Comparison of ENCODE assay signal across 7 cellular contexts in the genomic region with DNA sequence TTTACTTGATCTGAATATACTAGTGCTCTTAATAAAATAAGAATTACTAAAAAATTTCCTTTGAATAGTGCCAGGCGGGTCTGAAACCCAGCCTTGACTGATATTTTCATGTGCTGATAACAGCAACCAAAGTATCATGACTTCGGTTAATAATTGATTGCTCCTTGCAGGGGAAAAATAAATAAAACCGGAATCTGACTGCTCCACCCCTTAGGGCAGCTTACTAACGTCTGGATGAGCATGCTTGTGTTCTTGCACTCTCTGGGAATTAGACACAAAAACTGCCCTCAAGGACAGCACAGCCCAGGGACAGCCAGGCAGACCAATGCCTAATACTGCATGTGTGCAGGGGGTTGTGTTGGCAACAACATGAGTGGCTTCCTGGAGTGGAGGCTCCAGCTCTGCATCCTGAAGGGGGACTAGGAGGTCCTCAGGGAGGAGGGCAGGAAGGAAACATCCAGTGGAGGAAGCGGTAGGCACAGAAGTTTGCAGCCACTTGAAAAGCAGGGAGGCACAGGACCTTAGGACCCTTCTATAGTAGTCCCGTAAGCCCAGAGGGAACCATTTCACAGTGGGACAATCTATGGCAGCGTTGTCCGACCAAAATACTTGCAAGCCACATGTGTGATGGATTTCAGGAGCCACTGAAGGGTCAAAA.
DNase-seq lines count a peak whose midpoint lies in the region; ATAC-seq, FAIRE-seq and TF ChIP-seq lines count a peak whose summit lies in the region.
"Not testable (repeated sequence)": the region's sequence is repeated elsewhere in the genome, so short reads cannot be mapped to it uniquely, and the experiment has no call there.

No MANE protein-coding gene starts in this region.

- H3K9me3 ChIP-seq in Caco-2; colonic mucosa; hepatocyte (ENCODE audit: low read depth); HepG2 (ENCODE audit: low read length); gastrocnemius medialis: not testable (repeated sequence)

- not testable (repeated sequence) for TF ChIP-seq CTCF in Caco-2 (IDR thresholded peaks at IDR 0.05; ENCODE audit: insufficient read depth in 1 of 2, low read depth in 1 of 2, low read length in 1 of 2, severe bottlenecking in 1 of 2, unreplicated experiment in 1 of 2); colonic mucosa (IDR thresholded peaks at IDR 0.05); hepatocyte (IDR thresholded peaks at IDR 0.05; ENCODE audit: poor library complexity); HepG2 (CRISPR knock-in tag; IDR thresholded peaks at IDR 0.05); neural crest cell (conservative IDR thresholded peaks at IDR 0.05); gastrocnemius medialis (IDR thresholded peaks at IDR 0.05 in 4 of 5, conservative IDR thresholded peaks at IDR 0.05 in 1 of 5)

- H3K79me2 ChIP-seq in hepatocyte; HepG2 (ENCODE audit: insufficient read depth, low read length): not testable (repeated sequence)

- WGBS in hepatocyte (ENCODE audit: low lambda C conversion rate, missing lambda C conversion rate): 54% methylated on average over 8 of the region's 8 CpGs
- WGBS in HepG2 (ENCODE audit: low lambda C conversion rate): 0% methylated on average over 7 of the region's 8 CpGs

- H3K27ac Mint-ChIP-seq in Caco-2 (ENCODE audit: unreplicated experiment): not testable (repeated sequence)
- H3K27ac Mint-ChIP-seq in neural crest cell (ENCODE audit: unreplicated experiment): peak overlapping the region; percentile 12

- in situ Hi-C loops in HepG2 (cut with HindIII; ENCODE audit: extremely low pct_ligation_motif_present, low pct_unique_long_range_greater_than_20kb); gastrocnemius medialis (cut with MboI; ENCODE audit: low sequenced_read_pairs in 4 of 4): not testable (repeated sequence)

- H3K27me3 ChIP-seq in Caco-2 (replicated peaks; ENCODE audit: control insufficient read depth, insufficient read depth, low read length); colonic mucosa; hepatocyte; HepG2 (ENCODE audit: control insufficient read depth in 1 of 2, insufficient read depth in 2 of 2, low read length in 2 of 2); gastrocnemius medialis: not testable (repeated sequence)

- H3K27ac ChIP-seq in colonic mucosa (peak overlapping the region; percentile 85), hepatocyte (peak overlapping the region; percentile 89), HepG2 (ENCODE audit: extremely low read length, insufficient read depth, low read length) (peak overlapping the region; percentile 91), gastrocnemius medialis (peak overlapping the region in 3 of 4 donors; percentile 25 to 71 (median 65))

- H3K36me3 ChIP-seq in Caco-2 (ENCODE audit: control insufficient read depth, insufficient read depth, low read length); colonic mucosa; hepatocyte (replicated peaks; ENCODE audit: insufficient read depth, low read depth); HepG2 (replicated peaks in 1 of 2; ENCODE audit: control insufficient read depth in 1 of 2, insufficient read depth in 2 of 2, low read length in 2 of 2); gastrocnemius medialis: not testable (repeated sequence)

- not testable (repeated sequence) for H3K27me3 Mint-ChIP-seq in Caco-2 (ENCODE audit: insufficient read depth, unreplicated experiment); neural crest cell (ENCODE audit: low read depth)

- peak in 1 of 2 experiments; percentile 46 for DNase-seq in Caco-2
- peak; percentile 36 for DNase-seq in NCI-H69 (lab: John Stamatoyannopoulos, UW)
- not testable (repeated sequence) for DNase-seq in colonic mucosa; hepatocyte (ENCODE audit: low spot score); neural crest cell (ENCODE audit: low read depth, low spot score); gastrocnemius medialis
- peak; percentile 46 for DNase-seq in HepG2 (ENCODE audit: low spot score)

- H3K4me3 ChIP-seq in Caco-2 (ENCODE audit: low read depth, low read length); colonic mucosa; hepatocyte; gastrocnemius medialis: not testable (repeated sequence)
- H3K4me3 ChIP-seq in HepG2 (replicated peaks in 1 of 3; ENCODE audit: insufficient read depth in 1 of 3, low read depth in 2 of 3, low read length in 3 of 3): peak overlapping the region in 1 of 3 experiments; percentile 25; a peak in 1 of 6 replicates

- intact Hi-C loops in Caco-2 (cut with micrococcal nuclease; ENCODE audit: unreplicated experiment); colonic mucosa (cut with DNase I); gastrocnemius medialis (cut with DNase I; ENCODE audit: low total_unique reads): not testable (repeated sequence)
- intact Hi-C loops in HepG2 (cut with micrococcal nuclease; ENCODE audit: unreplicated experiment): loop anchor here (10.0 kb wide), 2 partner anchors 59 to 211 kb away; no protein-coding TSS in a partner anchor

- not testable (repeated sequence) for H3K4me2 ChIP-seq in hepatocyte
- H3K4me2 ChIP-seq in HepG2 (ENCODE audit: low read depth, low read length): peak overlapping the region; percentile 62

- TF ChIP-seq EP300 in HepG2 (IDR thresholded peaks at IDR 0.05; ENCODE audit: low read depth in 2 of 2, low read length in 2 of 2); HepG2 (CRISPR knock-in tag; IDR thresholded peaks at IDR 0.05; ENCODE audit: borderline replicate concordance): not testable (repeated sequence)

- not testable (repeated sequence) for H3K4me3 Mint-ChIP-seq in Caco-2 (ENCODE audit: unreplicated experiment); neural crest cell

- H4K20me1 ChIP-seq in hepatocyte (ENCODE audit: insufficient read depth, poor library complexity, severe bottlenecking); HepG2 (ENCODE audit: insufficient read depth, low read length): not testable (repeated sequence)

- not testable (repeated sequence) for H2AFZ ChIP-seq in hepatocyte; HepG2 (ENCODE audit: low read length)

- H3K9ac ChIP-seq in colonic mucosa (ENCODE audit: low read depth in 2 of 2, low read length in 2 of 2): peak overlapping the region in 1 of 2 donors; percentile 40
- H3K9ac ChIP-seq in HepG2 (ENCODE audit: insufficient read depth, low read depth, low read length): peak overlapping the region; percentile 75

- not testable (repeated sequence) for H3K4me1 ChIP-seq in Caco-2; colonic mucosa; hepatocyte (ENCODE audit: insufficient read depth); gastrocnemius medialis
- H3K4me1 ChIP-seq in HepG2 (ENCODE audit: insufficient read depth, low read length): peaks cover 47% of the 10 kb centered on the region

- not testable (repeated sequence) for H3K9me2 ChIP-seq in hepatocyte (replicated peaks; ENCODE audit: insufficient read depth)

- H3K4me1 Mint-ChIP-seq in Caco-2 (ENCODE audit: low read depth, unreplicated experiment): peaks cover 15% of the 10 kb centered on the region
- not testable (repeated sequence) for H3K4me1 Mint-ChIP-seq in neural crest cell

- not testable (repeated sequence) for TF ChIP-seq POLR2A in HepG2 (IDR thresholded peaks at IDR 0.05; ENCODE audit: insufficient read depth in 1 of 2, low read depth in 2 of 2, low read length in 2 of 2); gastrocnemius medialis (IDR thresholded peaks at IDR 0.05)

- POLR2A ChIA-PET in Caco-2 (lab: Charles Lee): not testable (repeated sequence)
- POLR2A ChIA-PET in HepG2 (lab: Yijun Ruan, JAX): interaction anchor here (1.2 kb wide), 2 partner anchors 142 to 204 kb away, joined by 3 read pairs; no protein-coding TSS in a partner anchor

- peak; percentile 79 for ATAC-seq in HepG2
- ATAC-seq in gastrocnemius medialis: not testable (repeated sequence)

- H3K9me3 Mint-ChIP-seq in Caco-2 (ENCODE audit: unreplicated experiment); neural crest cell: not testable (repeated sequence)

- CTCF ChIA-PET in Caco-2 (lab: Charles Lee); HepG2 (lab: Yijun Ruan, JAX; ENCODE audit: low intra/inter-chr PET ratio, low total read pairs): not testable (repeated sequence)

- H3K36me3 Mint-ChIP-seq in Caco-2 (ENCODE audit: insufficient read depth, unreplicated experiment): peaks cover 10% of the 10 kb centered on the region
- not testable (repeated sequence) for H3K36me3 Mint-ChIP-seq in neural crest cell (ENCODE audit: low read depth)

- TSS peak; percentile 19 for BruUV-seq in Caco-2 (replicated peaks; lab: Mats Ljungman, UMichigan)
- BruUV-seq in HepG2 (replicated peaks; lab: Mats Ljungman, UMichigan): TSS peak; percentile 78

- FAIRE-seq in HepG2 (lab: Jason Lieb, UNC): peak; percentile 93

- 0 out of 2 replicates have a peak, but pooled peaks have one; percentile 20 for TF ChIP-seq RAD21 in HepG2 (CRISPR knock-in tag; IDR thresholded peaks at IDR 0.05)

TF ChIP-seq in HepG2, 621 proteins besides CTCF, POLR2A, EP300 and RAD21 (continues in another document):
- TF ChIP-seq FOXO1 (CRISPR knock-in tag; IDR thresholded peaks at IDR 0.05) (0 out of 2 replicates have a peak, but pooled peaks have one; percentile 45), NCOA2 (CRISPR knock-in tag; IDR thresholded peaks at IDR 0.05) (peak; percentile 46; the same call in 1 of the 2 replicates), HDAC2 (CRISPR knock-in tag; IDR thresholded peaks at IDR 0.05) (peak; percentile 13; the same call in 1 of the 2 replicates), SOX13 (CRISPR knock-in tag; conservative IDR thresholded peaks at IDR 0.05 in 1 of 2, IDR thresholded peaks at IDR 0.05 in 1 of 2) (peak in 1 of 2 experiments; percentile 22; a peak in 1 of 4 replicates)
- TF ChIP-seq SOX13 (IDR thresholded peaks at IDR 0.05): not testable (repeated sequence)
